7 cellular contexts compared by ENCODE assay signal in genomic region chr17:34998205-34998604, GRCh38. TPM values are rescaled to one million over a fixed set of nuclear protein-coding genes. Genes with fewer than 3 reads are reported as not detected.
DNase-seq lines count a peak whose midpoint lies in the region; ATAC-seq and TF ChIP-seq lines count a peak whose summit lies in the region.

No MANE protein-coding gene starts in this region.

- peaks cover 61% of the 10 kb centered on the region for H3K36me3 ChIP-seq in right atrium auricular region

- TF ChIP-seq CTCF in GM12872 (IDR thresholded peaks at IDR 0.05; ENCODE audit: insufficient read depth, low read depth, low read length) (peak; percentile 96), right atrium auricular region (IDR thresholded peaks at IDR 0.05) (peak; percentile 36 to 79)

- no peaks in the 10 kb centered on the region for H3K27me3 ChIP-seq in right atrium auricular region

- no peaks in the 10 kb centered on the region for H3K9me3 Mint-ChIP-seq in T-helper 2 cell treated with Interferon-gamma antibody and Interleukin-4, amounts not matched to agents 5 μg/mL and 100 μg/mL, for 36 hours

- peaks cover 5% of the 10 kb centered on the region for H3K4me1 Mint-ChIP-seq in T-helper 2 cell treated with Interferon-gamma antibody and Interleukin-4, amounts not matched to agents 5 μg/mL and 100 μg/mL, for 36 hours (ENCODE audit: low read depth)

- peaks cover 0 to 27% of the 10 kb centered on the region in 2 donors for H3K4me1 ChIP-seq in right atrium auricular region

- no peaks in the 10 kb centered on the region for H3K9me3 ChIP-seq in right atrium auricular region

- no peak overlapping the region for H3K4me3 Mint-ChIP-seq in T-helper 2 cell treated with Interferon-gamma antibody and Interleukin-4, amounts not matched to agents 5 μg/mL and 100 μg/mL, for 36 hours

- peak overlapping the region; percentile 67 for H3K27ac Mint-ChIP-seq in T-helper 2 cell treated with Interferon-gamma antibody and Interleukin-4, amounts not matched to agents 5 μg/mL and 100 μg/mL, for 36 hours

- H3K27me3 Mint-ChIP-seq in T-helper 2 cell treated with Interferon-gamma antibody and Interleukin-4, amounts not matched to agents 5 μg/mL and 100 μg/mL, for 36 hours (ENCODE audit: low read depth) = no peaks in the 10 kb centered on the region

- ATAC-seq in sciatic nerve = peak; percentile 80
- ATAC-seq in HG03439 (IDR thresholded peaks at IDR 0.05; ENCODE audit: unreplicated experiment) = no peak

- H3K27ac ChIP-seq in right atrium auricular region = peak overlapping the region; percentile 46 to 76

- no peak overlapping the region for H3K4me3 ChIP-seq in Jurkat, Clone E6-1 (ENCODE audit: low read length)
- H3K4me3 ChIP-seq in right atrium auricular region = no peak overlapping the region

- DNase-seq in Jurkat, Clone E6-1 (ENCODE audit: low read depth, low spot score) = peak; percentile 39
- peak; percentile 67 for DNase-seq in T-helper 2 cell treated with Interferon-gamma antibody and Interleukin-4, amounts not matched to agents 5 μg/mL and 100 μg/mL, for 36 hours (ENCODE audit: low spot score)
- DNase-seq in amygdala (lab: John Stamatoyannopoulos, UW) (peak in 54 of 56 donors; percentile 6 to 85 (median 56)), right atrium auricular region (ENCODE audit: low spot score) (peak; percentile 76), sciatic nerve (ENCODE audit: low spot score) (peak; percentile 71)

- intact Hi-C loops in sciatic nerve (cut with DNase I) = no loop called here

- H3K36me3 Mint-ChIP-seq in T-helper 2 cell treated with Interferon-gamma antibody and Interleukin-4, amounts not matched to agents 5 μg/mL and 100 μg/mL, for 36 hours (ENCODE audit: low read depth) = peaks cover 43% of the 10 kb centered on the region

RNA-seq across cellular contexts. Expression of gene LIG3, which starts 17.9 kb away (rescaled TPM):
- polyA plus RNA-seq in Jurkat, Clone E6-1 (2012; ENCODE audit: insufficient read depth, insufficient read length) = 48.8 TPM
- total RNA-seq in right atrium auricular region (10 to 100 TPM; 12.0 to 17.1 TPM), sciatic nerve (35.2 TPM)

RNA-seq across cellular contexts. Expression of gene ZNF830, which starts 36.9 kb away (rescaled TPM):
- polyA plus RNA-seq in Jurkat, Clone E6-1 (2012; ENCODE audit: insufficient read depth, insufficient read length) = 28.2 TPM
- 1 to 10 TPM; 5.4 to 8.1 TPM for total RNA-seq in right atrium auricular region
- total RNA-seq in sciatic nerve = 21.3 TPM

RNA-seq across cellular contexts. Expression of gene CCT6B, which starts 36.9 kb away (rescaled TPM):
- polyA plus RNA-seq in Jurkat, Clone E6-1 (2012; ENCODE audit: insufficient read depth, insufficient read length) = not detected
- total RNA-seq in right atrium auricular region (1 to 10 TPM; 1.8 to 1.9 TPM), sciatic nerve (2.9 TPM)
